8 cellular contexts compared by ENCODE assay signal in genomic region chr2:28752608-28752984, GRCh38. TPM values are rescaled to one million over a fixed set of nuclear protein-coding genes. Genes with fewer than 3 reads are reported as not detected.
DNase-seq lines count a peak whose midpoint lies in the region; ATAC-seq and TF ChIP-seq lines count a peak whose summit lies in the region.

No MANE protein-coding gene starts in this region.

- no peaks in the 10 kb centered on the region for H3K27me3 ChIP-seq in cardiac muscle cell
- no peaks in the 10 kb centered on the region for H3K27me3 ChIP-seq in adipocyte (replicated peaks; ENCODE audit: control insufficient read depth, insufficient read depth, low read length)
- no peaks in the 10 kb centered on the region for H3K27me3 ChIP-seq in layer of hippocampus (ENCODE audit: control insufficient read depth, insufficient read depth, low read length)
- H3K27me3 ChIP-seq in testis, result no peaks in the 10 kb centered on the region

- no peak for ATAC-seq in Right ventricle myocardium superior (ENCODE audit: poor library complexity)
- no peak for ATAC-seq in GM18858 (IDR thresholded peaks at IDR 0.05; ENCODE audit: unreplicated experiment)

- 0% methylated on average over 9 of the region's 9 CpGs for WGBS in testis, 2 donors

- peak overlapping the region; percentile 85 for H3K4me3 ChIP-seq in cardiac muscle cell
- H3K4me3 ChIP-seq in adipocyte (ENCODE audit: low read length), result peak overlapping the region; percentile 98
- H3K4me3 ChIP-seq in testis, result peak overlapping the region; percentile 99 to 100

- DNase-seq in cardiac muscle cell (ENCODE audit: low read depth in 1 of 2, low spot score in 1 of 2), result peak; percentile 6 to 14
- DNase-seq in Right ventricle myocardium superior, result no peak
- no peak for DNase-seq in adipocyte (ENCODE audit: low read depth)
- DNase-seq in testis, result no peak
- no peak for DNase-seq in hypothalamus (lab: John Stamatoyannopoulos, UW)
- no peak for DNase-seq in effector CD8-positive, alpha-beta T cell (lab: John Stamatoyannopoulos, UW)

- TF ChIP-seq POLR2A in testis (IDR thresholded peaks at IDR 0.05), result no peak

- H3K4me1 ChIP-seq in cardiac muscle cell (ENCODE audit: low read depth) (peaks cover 42% of the 10 kb centered on the region), adipocyte (ENCODE audit: control insufficient read depth, insufficient read depth, low read length) (peaks cover 40% of the 10 kb centered on the region), testis (peaks cover 55% of the 10 kb centered on the region)

- H3K36me3 ChIP-seq in cardiac muscle cell (no peaks in the 10 kb centered on the region), adipocyte (ENCODE audit: control insufficient read depth, insufficient read depth, low read length, severe bottlenecking) (no peaks in the 10 kb centered on the region), testis (ENCODE audit: low read depth, missing control alignments) (no peaks in the 10 kb centered on the region)

- no peaks in the 10 kb centered on the region for H3K9me3 ChIP-seq in cardiac muscle cell (ENCODE audit: low read depth)
- no peaks in the 10 kb centered on the region for H3K9me3 ChIP-seq in adipocyte (ENCODE audit: control insufficient read depth, low read length)
- H3K9me3 ChIP-seq in testis, result no peaks in the 10 kb centered on the region

- peak overlapping the region; percentile 96 for H3K9ac ChIP-seq in adipocyte (ENCODE audit: low read length)

- peak overlapping the region; percentile 98 for H3K27ac ChIP-seq in cardiac muscle cell
- H3K27ac ChIP-seq in layer of hippocampus (ENCODE audit: low read depth, low read length), result peak overlapping the region; percentile 98
- peak overlapping the region; percentile 100 for H3K27ac ChIP-seq in testis

- intact Hi-C loops in Right ventricle myocardium superior (cut with DNase I) (loop anchor here (5.0 to 10.0 kb wide), 3 partner anchors 70 to 160 kb away; no protein-coding TSS in a partner anchor), testis (cut with DNase I; ENCODE audit: low total_unique reads) (loop anchor here (5.0 to 10.0 kb wide), 3 partner anchors 90 to 158 kb away; no protein-coding TSS in a partner anchor)

- TF ChIP-seq CTCF in cardiac muscle cell (IDR thresholded peaks at IDR 0.05; ENCODE audit: low read depth, low read length) (no peak), testis (IDR thresholded peaks at IDR 0.05) (no peak)

RNA-seq across cellular contexts. Expression of gene PPP1CB, which starts 1.0 kb away (rescaled TPM):
- 131 and 161 TPM in 2 replicates for total RNA-seq in cardiac muscle cell
- 140 and 198 TPM in 2 replicates for polyA plus RNA-seq in cardiac muscle cell
- 429 TPM for total RNA-seq in Right ventricle myocardium superior
- total RNA-seq in testis, result 100 to 1,000 TPM; 175 to 204 TPM
- 84.8 TPM for polyA plus RNA-seq in testis (ENCODE audit: insufficient read depth, low read depth, low replicate concordance)

RNA-seq across cellular contexts. Expression of gene SPDYA, which starts 58.0 kb away (rescaled TPM):
- total RNA-seq in cardiac muscle cell, result 0.21 and 1.4 TPM in 2 replicates
- 1.3 and 2.1 TPM in 2 replicates for polyA plus RNA-seq in cardiac muscle cell
- 0.24 TPM for total RNA-seq in Right ventricle myocardium superior
- 10 to 100 TPM; 28.7 to 40.9 TPM for total RNA-seq in testis
- 93.7 TPM for polyA plus RNA-seq in testis (ENCODE audit: insufficient read depth, low read depth, low replicate concordance)

Comparison
In these comparisons a context has a peak if more than half of its experiments do, and no peak if none do; other contexts are left out.
1. DNase-seq: peak in cardiac muscle cell (2 of 2); none in Right ventricle myocardium superior (single experiment), adipocyte (single experiment), testis (single experiment), hypothalamus (0 of 51) and effector CD8-positive, alpha-beta T cell (single experiment).
2. RNA of gene SPDYA, which starts 58.0 kb away (total RNA-seq): 28.7 to 40.9 TPM in testis; 0.21 to 1.4 TPM in cardiac muscle cell and 0.24 TPM in Right ventricle myocardium superior (single experiment); every median in the first group is over 10 times any median in the second.
3. Peak in every context shown above with its lines, with median percentiles within 50 percentile points of each other: H3K27ac ChIP-seq and H3K4me3 ChIP-seq.